In genomic region chr11:95886462-95886861, GRCh38 we compare ENCODE assay signal across 28 cellular contexts.
"Had no signal": no experiment of that assay in that cellular context is flagged by ENCODE, and none has a peak within 500 bp of the region (broad histone marks: within the 10 kb centered on the region; RNA-seq: fewer than 3 reads in every experiment).

No MANE protein-coding gene starts in this region.

- H3K9me3 ChIP-seq: gastroesophageal sphincter, heart left ventricle, lower lobe of right lung, prostate gland, right atrium auricular region, stomach, thyroid gland had no signal

- H3K27ac ChIP-seq: epithelial cell of prostate, gastroesophageal sphincter, heart left ventricle, hepatocyte, lower lobe of right lung, prostate gland, right atrium auricular region, stomach, thyroid gland had no signal

- H3K4me3 ChIP-seq: dorsolateral prefrontal cortex, gastroesophageal sphincter, heart left ventricle, hepatocyte, lower lobe of right lung, prostate gland, right atrium auricular region, smooth muscle cell, stomach, thyroid gland had no signal

- H3K27me3 ChIP-seq: dorsolateral prefrontal cortex, gastroesophageal sphincter, heart left ventricle, hepatocyte, right atrium auricular region, stomach, thyroid gland had no signal

- FAIRE-seq: colon, islet of Langerhans had no signal

- DNase-seq: dorsolateral prefrontal cortex; effector CD4-positive, alpha-beta T cell; foreskin fibroblast; heart left ventricle; kidney glomerular epithelial cell; left ventricle myocardium superior; lower lobe of right lung; naive thymus-derived CD8-positive, alpha-beta T cell; nephron progenitor cell; nucleus accumbens; stimulated activated CD4-positive, alpha-beta T cell treated with anti-CD3 and anti-CD28 coated beads, Interleukin-12 subunit alpha, Interleukin-12 subunit beta, amount 100 ng/mL, for 4 hours; stimulated activated CD4-positive, alpha-beta T cell treated with anti-CD3 and anti-CD28 coated beads, Interleukin-1b, Interleukin-23, amount 100 ng/mL, for 48 hours; stimulated activated CD4-positive, alpha-beta T cell treated with anti-CD3 and anti-CD28 coated beads, Interleukin-4, amount 100 ng/mL, for 1 hour; stimulated activated CD8-positive, alpha-beta memory T cell treated with anti-CD3 and anti-CD28 coated beads, Interleukin-4, amount 100 ng/mL, for 48 hours; stimulated activated naive CD4-positive, alpha-beta T cell; stomach; thyroid gland; trophoblast cell had no signal

- H3K4me2 ChIP-seq: hepatocyte, smooth muscle cell had no signal

- H3K36me3 ChIP-seq: prostate gland had no signal

- H3K4me1 ChIP-seq: lower lobe of right lung, prostate gland had no signal

- H2AFZ ChIP-seq: hepatocyte had no signal

- ATAC-seq: esophagus mucosa; gastroesophageal sphincter; heart left ventricle; left ventricle myocardium superior; lower lobe of right lung; naive thymus-derived CD8-positive, alpha-beta T cell; sciatic nerve had no signal
